23 cellular contexts compared by ENCODE assay signal in genomic region chr10:43057831-43058340, GRCh38. TPM values are rescaled to one million over a fixed set of nuclear protein-coding genes. Genes with fewer than 3 reads are reported as not detected.
"Had no signal": no experiment of that assay in that cellular context is flagged by ENCODE, and none has a peak within 500 bp of the region (broad histone marks: within the 10 kb centered on the region; RNA-seq: fewer than 3 reads in every experiment).

No MANE protein-coding gene starts in this region.

- H3K27ac ChIP-seq: brain microvascular endothelial cell, coronary artery, foreskin keratinocyte, ovary, stomach, testis had no signal

- H3K36me3 ChIP-seq: brain microvascular endothelial cell, ovary, stomach had no signal

- ATAC-seq: activated naive CD8-positive, alpha-beta T cell treated with anti-CD3 and anti-CD28 coated beads, Interleukin-2, amount 50 U/mL, for 24 hours; foreskin keratinocyte; naive thymus-derived CD4-positive, alpha-beta T cell had no signal

- H3K36me3 Mint-ChIP-seq: naive thymus-derived CD4-positive, alpha-beta T cell; type B pancreatic cell had no signal

- H3K9me3 ChIP-seq: ovary, stomach, testis had no signal

- H3K4me3 Mint-ChIP-seq: activated B cell treated with CpG ODN at 0.5 μM for 24 hours; activated CD4-positive, alpha-beta memory T cell treated with anti-CD3 and anti-CD28 coated beads, Interleukin-2, amount 10 ng/mL, durations not matched to agents 7 days and 5 days; activated naive CD8-positive, alpha-beta T cell treated with anti-CD3 and anti-CD28 coated beads, Interleukin-2, amount 50 U/mL, for 24 hours; activated T-cell treated with anti-CD3 and anti-CD28 coated beads, Interleukin-2, amount 50 U/mL, for 24 hours; central memory CD8-positive, alpha-beta T cell; naive thymus-derived CD4-positive, alpha-beta T cell; type B pancreatic cell had no signal

- H3K9me3 Mint-ChIP-seq: activated B cell treated with CpG ODN at 0.5 μM for 24 hours; activated CD4-positive, alpha-beta memory T cell treated with anti-CD3 and anti-CD28 coated beads, Interleukin-2, amount 10 ng/mL, durations not matched to agents 7 days and 5 days; activated naive CD8-positive, alpha-beta T cell treated with anti-CD3 and anti-CD28 coated beads, Interleukin-2, amount 50 U/mL, for 24 hours; activated T-cell treated with anti-CD3 and anti-CD28 coated beads, Interleukin-2, amount 50 U/mL, for 24 hours; activated T-helper 2 cell treated with anti-CD3 and anti-CD28 coated beads, Interferon-gamma antibody, Interleukin-2, Interleukin-4, amounts not matched to agents 10 μg/mL and 5 μg/mL and 100 μg/mL, durations not matched to agents 14 hours and 24 hours and 36 hours; central memory CD8-positive, alpha-beta T cell; type B pancreatic cell had no signal

- H3K27ac Mint-ChIP-seq: activated B cell treated with CpG ODN at 0.5 μM for 24 hours; activated CD4-positive, alpha-beta memory T cell treated with anti-CD3 and anti-CD28 coated beads, Interleukin-2, amount 10 ng/mL, durations not matched to agents 7 days and 5 days; activated naive CD8-positive, alpha-beta T cell treated with anti-CD3 and anti-CD28 coated beads, Interleukin-2, amount 50 U/mL, for 24 hours; activated T-cell treated with anti-CD3 and anti-CD28 coated beads, Interleukin-2, amount 50 U/mL, for 24 hours; activated T-helper 2 cell treated with anti-CD3 and anti-CD28 coated beads, Interferon-gamma antibody, Interleukin-2, Interleukin-4, amounts not matched to agents 10 μg/mL and 5 μg/mL and 100 μg/mL, durations not matched to agents 14 hours and 24 hours and 36 hours; type B pancreatic cell had no signal

- H3K4me3 ChIP-seq: coronary artery, ovary, stomach, testis had no signal

- H3K4me1 Mint-ChIP-seq: activated B cell treated with CpG ODN at 0.5 μM for 24 hours; activated CD4-positive, alpha-beta memory T cell treated with anti-CD3 and anti-CD28 coated beads, Interleukin-2, amount 10 ng/mL, durations not matched to agents 7 days and 5 days; activated naive CD8-positive, alpha-beta T cell treated with anti-CD3 and anti-CD28 coated beads, Interleukin-2, amount 50 U/mL, for 24 hours; central memory CD8-positive, alpha-beta T cell; naive thymus-derived CD4-positive, alpha-beta T cell had no signal

- H3K27me3 ChIP-seq: brain microvascular endothelial cell, ovary, testis had no signal

- H3K4me1 ChIP-seq: foreskin keratinocyte, stomach, testis had no signal

- FAIRE-seq: keratinocyte had no signal

- DNase-seq: activated B cell treated with CpG ODN at 0.5 μM for 24 hours; activated CD4-positive, alpha-beta memory T cell treated with anti-CD3 and anti-CD28 coated beads, Interleukin-2, amount 10 ng/mL, durations not matched to agents 7 days and 5 days; activated CD4-positive, alpha-beta T cell treated with anti-CD3 and anti-CD28 coated beads for 4 hours; activated naive CD8-positive, alpha-beta T cell treated with anti-CD3 and anti-CD28 coated beads, Interleukin-2, amount 50 U/mL, for 24 hours; activated T-cell treated with anti-CD3 and anti-CD28 coated beads, Interleukin-2, amount 50 U/mL, for 24 hours; anterior cingulate cortex; brain microvascular endothelial cell; foreskin keratinocyte; hypothalamus; mesenchymal stem cell; naive thymus-derived CD4-positive, alpha-beta T cell; stimulated activated CD4-positive, alpha-beta T cell treated with anti-CD3 and anti-CD28 coated beads, Interleukin-15, amount 100 ng/mL, for 24 hours; stimulated activated CD4-positive, alpha-beta T cell treated with anti-CD3 and anti-CD28 coated beads, Interleukin-2, amount 100 ng/mL, for 48 hours; stomach; T-helper 1 cell; T-helper 9 cell; testis had no signal

RNA-seq across cellular contexts. Expression of gene RET, which starts 19.0 kb away (rescaled TPM):
- total RNA-seq: activated B cell treated with CpG ODN at 0.5 μM for 24 hours had no signal
- polyA plus RNA-seq: naive thymus-derived CD4-positive, alpha-beta T cell had no signal
